1 cellular context compared by ENCODE assay signal in the genomic region with DNA sequence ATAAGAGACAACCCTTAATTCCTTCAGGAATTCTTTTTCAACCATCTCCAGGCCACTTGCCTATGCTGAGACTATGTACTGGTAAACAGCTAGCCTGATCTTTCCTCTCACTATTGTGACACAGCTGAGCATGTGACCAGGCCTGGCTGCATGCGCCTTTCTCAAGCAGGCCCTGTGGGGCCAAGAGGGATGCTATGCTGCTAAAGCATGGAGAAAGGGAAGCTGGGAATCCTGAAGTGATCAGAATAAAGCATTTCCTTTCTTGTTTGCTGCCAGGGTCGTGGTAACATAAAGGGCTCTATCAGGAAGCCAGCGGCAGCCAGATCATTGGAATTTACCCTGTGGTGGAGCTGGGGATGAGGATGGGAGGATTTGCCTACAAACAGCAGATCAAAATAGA.
TF ChIP-seq lines count a peak whose summit lies in the region.

No MANE protein-coding gene starts in this region.

TF ChIP-seq in K562, 482 proteins besides CTCF, POLR2A, EP300 and RAD21 (continued from another document):
- TF ChIP-seq, protein P1, sequence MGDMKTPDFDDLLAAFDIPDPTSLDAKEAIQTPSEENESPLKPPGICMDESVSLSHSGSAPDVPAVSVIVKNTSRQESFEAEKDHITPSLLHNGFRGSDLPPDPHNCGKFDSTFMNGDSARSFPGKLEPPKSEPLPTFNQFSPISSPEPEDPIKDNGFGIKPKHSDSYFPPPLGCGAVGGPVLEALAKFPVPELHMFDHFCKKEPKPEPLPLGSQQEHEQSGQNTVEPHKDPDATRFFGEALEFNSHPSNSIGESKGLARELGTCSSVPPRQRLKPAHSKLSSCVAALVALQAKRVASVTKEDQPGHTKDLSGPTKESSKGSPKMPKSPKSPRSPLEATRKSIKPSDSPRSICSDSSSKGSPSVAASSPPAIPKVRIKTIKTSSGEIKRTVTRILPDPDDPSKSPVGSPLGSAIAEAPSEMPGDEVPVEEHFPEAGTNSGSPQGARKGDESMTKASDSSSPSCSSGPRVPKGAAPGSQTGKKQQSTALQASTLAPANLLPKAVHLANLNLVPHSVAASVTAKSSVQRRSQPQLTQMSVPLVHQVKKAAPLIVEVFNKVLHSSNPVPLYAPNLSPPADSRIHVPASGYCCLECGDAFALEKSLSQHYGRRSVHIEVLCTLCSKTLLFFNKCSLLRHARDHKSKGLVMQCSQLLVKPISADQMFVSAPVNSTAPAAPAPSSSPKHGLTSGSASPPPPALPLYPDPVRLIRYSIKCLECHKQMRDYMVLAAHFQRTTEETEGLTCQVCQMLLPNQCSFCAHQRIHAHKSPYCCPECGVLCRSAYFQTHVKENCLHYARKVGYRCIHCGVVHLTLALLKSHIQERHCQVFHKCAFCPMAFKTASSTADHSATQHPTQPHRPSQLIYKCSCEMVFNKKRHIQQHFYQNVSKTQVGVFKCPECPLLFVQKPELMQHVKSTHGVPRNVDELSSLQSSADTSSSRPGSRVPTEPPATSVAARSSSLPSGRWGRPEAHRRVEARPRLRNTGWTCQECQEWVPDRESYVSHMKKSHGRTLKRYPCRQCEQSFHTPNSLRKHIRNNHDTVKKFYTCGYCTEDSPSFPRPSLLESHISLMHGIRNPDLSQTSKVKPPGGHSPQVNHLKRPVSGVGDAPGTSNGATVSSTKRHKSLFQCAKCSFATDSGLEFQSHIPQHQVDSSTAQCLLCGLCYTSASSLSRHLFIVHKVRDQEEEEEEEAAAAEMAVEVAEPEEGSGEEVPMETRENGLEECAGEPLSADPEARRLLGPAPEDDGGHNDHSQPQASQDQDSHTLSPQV (IDR thresholded peaks at IDR 0.05): no peak
- TF ChIP-seq SMAD1 (IDR thresholded peaks at IDR 0.05; ENCODE audit: low read depth, low read length, partially characterized antibody) (no peak), CBX3 (IDR thresholded peaks at IDR 0.05; ENCODE audit: borderline replicate concordance in 1 of 2, low read length in 2 of 2) (no peak), KDM2B (CRISPR knock-in tag; IDR thresholded peaks at IDR 0.05) (no peak), ZNF699 (CRISPR knock-in tag; IDR thresholded peaks at IDR 0.05; ENCODE audit: insufficient replicate concordance) (no peak), CEBPB (tag; IDR thresholded peaks at IDR 0.05) (0 out of 2 replicates have a peak, but pooled peaks have one; percentile 29), XRCC4 (IDR thresholded peaks at IDR 0.05; ENCODE audit: extremely low read depth, insufficient read depth, insufficient read length) (no peak), CEBPG (CRISPR knock-in tag; IDR thresholded peaks at IDR 0.05) (no peak), CEBPG (tag; conservative IDR thresholded peaks at IDR 0.05 in 1 of 2, IDR thresholded peaks at IDR 0.05 in 1 of 2) (peak in 1 of 2 experiments; percentile 55; a peak in 1 of 4 replicates), ATF7 (IDR thresholded peaks at IDR 0.05) (no peak), HDAC8 (tag; IDR thresholded peaks at IDR 0.05) (no peak), L3MBTL2 (IDR thresholded peaks at IDR 0.05) (peak; percentile 46; the same call in 1 of the 2 replicates)
- TF ChIP-seq, protein P2, sequence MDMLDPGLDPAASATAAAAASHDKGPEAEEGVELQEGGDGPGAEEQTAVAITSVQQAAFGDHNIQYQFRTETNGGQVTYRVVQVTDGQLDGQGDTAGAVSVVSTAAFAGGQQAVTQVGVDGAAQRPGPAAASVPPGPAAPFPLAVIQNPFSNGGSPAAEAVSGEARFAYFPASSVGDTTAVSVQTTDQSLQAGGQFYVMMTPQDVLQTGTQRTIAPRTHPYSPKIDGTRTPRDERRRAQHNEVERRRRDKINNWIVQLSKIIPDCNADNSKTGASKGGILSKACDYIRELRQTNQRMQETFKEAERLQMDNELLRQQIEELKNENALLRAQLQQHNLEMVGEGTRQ (CRISPR knock-in tag; IDR thresholded peaks at IDR 0.05): peak; percentile 39; the same call in 1 of the 2 replicates
- TF ChIP-seq, protein P3, sequence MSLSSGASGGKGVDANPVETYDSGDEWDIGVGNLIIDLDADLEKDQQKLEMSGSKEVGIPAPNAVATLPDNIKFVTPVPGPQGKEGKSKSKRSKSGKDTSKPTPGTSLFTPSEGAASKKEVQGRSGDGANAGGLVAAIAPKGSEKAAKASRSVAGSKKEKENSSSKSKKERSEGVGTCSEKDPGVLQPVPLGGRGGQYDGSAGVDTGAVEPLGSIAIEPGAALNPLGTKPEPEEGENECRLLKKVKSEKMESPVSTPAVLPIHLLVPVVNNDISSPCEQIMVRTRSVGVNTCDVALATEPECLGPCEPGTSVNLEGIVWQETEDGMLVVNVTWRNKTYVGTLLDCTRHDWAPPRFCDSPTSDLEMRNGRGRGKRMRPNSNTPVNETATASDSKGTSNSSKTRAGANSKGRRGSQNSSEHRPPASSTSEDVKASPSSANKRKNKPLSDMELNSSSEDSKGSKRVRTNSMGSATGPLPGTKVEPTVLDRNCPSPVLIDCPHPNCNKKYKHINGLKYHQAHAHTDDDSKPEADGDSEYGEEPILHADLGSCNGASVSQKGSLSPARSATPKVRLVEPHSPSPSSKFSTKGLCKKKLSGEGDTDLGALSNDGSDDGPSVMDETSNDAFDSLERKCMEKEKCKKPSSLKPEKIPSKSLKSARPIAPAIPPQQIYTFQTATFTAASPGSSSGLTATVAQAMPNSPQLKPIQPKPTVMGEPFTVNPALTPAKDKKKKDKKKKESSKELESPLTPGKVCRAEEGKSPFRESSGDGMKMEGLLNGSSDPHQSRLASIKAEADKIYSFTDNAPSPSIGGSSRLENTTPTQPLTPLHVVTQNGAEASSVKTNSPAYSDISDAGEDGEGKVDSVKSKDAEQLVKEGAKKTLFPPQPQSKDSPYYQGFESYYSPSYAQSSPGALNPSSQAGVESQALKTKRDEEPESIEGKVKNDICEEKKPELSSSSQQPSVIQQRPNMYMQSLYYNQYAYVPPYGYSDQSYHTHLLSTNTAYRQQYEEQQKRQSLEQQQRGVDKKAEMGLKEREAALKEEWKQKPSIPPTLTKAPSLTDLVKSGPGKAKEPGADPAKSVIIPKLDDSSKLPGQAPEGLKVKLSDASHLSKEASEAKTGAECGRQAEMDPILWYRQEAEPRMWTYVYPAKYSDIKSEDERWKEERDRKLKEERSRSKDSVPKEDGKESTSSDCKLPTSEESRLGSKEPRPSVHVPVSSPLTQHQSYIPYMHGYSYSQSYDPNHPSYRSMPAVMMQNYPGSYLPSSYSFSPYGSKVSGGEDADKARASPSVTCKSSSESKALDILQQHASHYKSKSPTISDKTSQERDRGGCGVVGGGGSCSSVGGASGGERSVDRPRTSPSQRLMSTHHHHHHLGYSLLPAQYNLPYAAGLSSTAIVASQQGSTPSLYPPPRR (CRISPR knock-in tag; IDR thresholded peaks at IDR 0.05; ENCODE audit: borderline replicate concordance): no peak
- TF ChIP-seq, protein P4, sequence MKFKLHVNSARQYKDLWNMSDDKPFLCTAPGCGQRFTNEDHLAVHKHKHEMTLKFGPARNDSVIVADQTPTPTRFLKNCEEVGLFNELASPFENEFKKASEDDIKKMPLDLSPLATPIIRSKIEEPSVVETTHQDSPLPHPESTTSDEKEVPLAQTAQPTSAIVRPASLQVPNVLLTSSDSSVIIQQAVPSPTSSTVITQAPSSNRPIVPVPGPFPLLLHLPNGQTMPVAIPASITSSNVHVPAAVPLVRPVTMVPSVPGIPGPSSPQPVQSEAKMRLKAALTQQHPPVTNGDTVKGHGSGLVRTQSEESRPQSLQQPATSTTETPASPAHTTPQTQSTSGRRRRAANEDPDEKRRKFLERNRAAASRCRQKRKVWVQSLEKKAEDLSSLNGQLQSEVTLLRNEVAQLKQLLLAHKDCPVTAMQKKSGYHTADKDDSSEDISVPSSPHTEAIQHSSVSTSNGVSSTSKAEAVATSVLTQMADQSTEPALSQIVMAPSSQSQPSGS (CRISPR knock-in tag; IDR thresholded peaks at IDR 0.05): no peak
- TF ChIP-seq, protein P5, sequence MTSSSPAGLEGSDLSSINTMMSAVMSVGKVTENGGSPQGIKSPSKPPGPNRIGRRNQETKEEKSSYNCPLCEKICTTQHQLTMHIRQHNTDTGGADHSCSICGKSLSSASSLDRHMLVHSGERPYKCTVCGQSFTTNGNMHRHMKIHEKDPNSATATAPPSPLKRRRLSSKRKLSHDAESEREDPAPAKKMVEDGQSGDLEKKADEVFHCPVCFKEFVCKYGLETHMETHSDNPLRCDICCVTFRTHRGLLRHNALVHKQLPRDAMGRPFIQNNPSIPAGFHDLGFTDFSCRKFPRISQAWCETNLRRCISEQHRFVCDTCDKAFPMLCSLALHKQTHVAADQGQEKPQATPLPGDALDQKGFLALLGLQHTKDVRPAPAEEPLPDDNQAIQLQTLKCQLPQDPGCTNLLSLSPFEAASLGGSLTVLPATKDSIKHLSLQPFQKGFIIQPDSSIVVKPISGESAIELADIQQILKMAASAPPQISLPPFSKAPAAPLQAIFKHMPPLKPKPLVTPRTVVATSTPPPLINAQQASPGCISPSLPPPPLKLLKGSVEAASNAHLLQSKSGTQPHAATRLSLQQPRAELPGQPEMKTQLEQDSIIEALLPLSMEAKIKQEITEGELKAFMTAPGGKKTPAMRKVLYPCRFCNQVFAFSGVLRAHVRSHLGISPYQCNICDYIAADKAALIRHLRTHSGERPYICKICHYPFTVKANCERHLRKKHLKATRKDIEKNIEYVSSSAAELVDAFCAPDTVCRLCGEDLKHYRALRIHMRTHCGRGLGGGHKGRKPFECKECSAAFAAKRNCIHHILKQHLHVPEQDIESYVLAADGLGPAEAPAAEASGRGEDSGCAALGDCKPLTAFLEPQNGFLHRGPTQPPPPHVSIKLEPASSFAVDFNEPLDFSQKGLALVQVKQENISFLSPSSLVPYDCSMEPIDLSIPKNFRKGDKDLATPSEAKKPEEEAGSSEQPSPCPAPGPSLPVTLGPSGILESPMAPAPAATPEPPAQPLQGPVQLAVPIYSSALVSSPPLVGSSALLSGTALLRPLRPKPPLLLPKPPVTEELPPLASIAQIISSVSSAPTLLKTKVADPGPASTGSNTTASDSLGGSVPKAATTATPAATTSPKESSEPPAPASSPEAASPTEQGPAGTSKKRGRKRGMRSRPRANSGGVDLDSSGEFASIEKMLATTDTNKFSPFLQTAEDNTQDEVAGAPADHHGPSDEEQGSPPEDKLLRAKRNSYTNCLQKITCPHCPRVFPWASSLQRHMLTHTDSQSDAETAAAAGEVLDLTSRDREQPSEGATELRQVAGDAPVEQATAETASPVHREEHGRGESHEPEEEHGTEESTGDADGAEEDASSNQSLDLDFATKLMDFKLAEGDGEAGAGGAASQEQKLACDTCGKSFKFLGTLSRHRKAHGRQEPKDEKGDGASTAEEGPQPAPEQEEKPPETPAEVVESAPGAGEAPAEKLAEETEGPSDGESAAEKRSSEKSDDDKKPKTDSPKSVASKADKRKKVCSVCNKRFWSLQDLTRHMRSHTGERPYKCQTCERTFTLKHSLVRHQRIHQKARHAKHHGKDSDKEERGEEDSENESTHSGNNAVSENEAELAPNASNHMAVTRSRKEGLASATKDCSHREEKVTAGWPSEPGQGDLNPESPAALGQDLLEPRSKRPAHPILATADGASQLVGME (CRISPR knock-in tag; IDR thresholded peaks at IDR 0.05): no peak
